12 cellular contexts compared by ENCODE assay signal in the genomic region with DNA sequence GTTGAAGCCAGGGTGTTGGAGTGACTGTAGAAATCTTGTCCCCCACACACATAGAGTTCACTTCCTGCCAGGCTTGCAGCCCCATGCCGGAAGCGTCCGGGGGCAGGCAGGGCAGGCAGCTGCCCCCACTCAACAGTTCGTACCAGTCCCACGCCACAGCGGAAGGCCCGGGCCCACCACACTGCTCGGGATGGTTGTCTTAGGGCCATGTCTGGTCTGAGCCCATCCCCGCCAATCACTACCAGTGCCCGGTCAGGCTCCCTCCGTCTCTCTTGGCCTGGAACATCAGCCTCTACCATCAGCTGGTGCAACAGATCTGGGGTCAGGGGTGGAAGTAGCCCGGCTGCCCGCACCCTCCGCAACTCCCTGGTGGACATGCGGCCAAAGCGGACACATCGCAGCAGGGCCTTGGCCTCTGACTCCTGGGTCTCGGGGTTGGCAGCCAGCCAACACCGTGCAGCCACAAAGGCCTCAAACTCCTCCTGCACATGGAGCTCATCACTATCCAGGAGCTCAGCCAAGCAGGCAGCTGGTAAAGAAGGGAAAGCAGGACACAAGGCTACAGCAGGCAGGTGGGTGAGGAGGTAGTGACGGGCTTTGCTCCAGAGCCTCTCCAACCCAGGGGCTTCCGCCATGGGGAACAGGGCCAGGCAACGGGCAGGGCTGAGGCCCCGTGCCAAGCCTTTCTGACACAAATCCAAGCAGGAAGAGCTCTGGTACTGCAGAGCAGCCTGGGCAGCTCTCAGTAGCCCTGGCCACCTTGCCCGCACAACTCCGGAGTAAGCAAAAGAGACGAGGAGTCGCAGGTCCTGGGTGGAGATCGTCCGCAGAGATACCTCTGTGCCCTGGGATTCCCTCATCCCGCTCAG. TPM values are rescaled to one million over a fixed set of nuclear protein-coding genes. Genes with fewer than 3 reads are reported as not detected.
DNase-seq lines count a peak whose midpoint lies in the region; ATAC-seq, FAIRE-seq and TF ChIP-seq lines count a peak whose summit lies in the region.
"Had no signal": no experiment of that assay in that cellular context is flagged by ENCODE, and none has a peak within 500 bp of the region (broad histone marks: within the 10 kb centered on the region; RNA-seq: fewer than 3 reads in every experiment).

No MANE protein-coding gene starts in this region.

- DNase-seq in GM12891 (ENCODE audit: insufficient read length, low spot score), result no peak
- peak; percentile 71 for DNase-seq in NCI-H446 treated with DMSO at 0.1 percent for 48 hours (lab: John Stamatoyannopoulos, UW)
- DNase-seq in colonic mucosa, result peak; percentile 58
- peak in 5 of 6 donors; percentile 41 to 70 (median 63) for DNase-seq in pancreas
- no peak for DNase-seq in GM13977 (ENCODE audit: low spot score)
- DNase-seq in effector CD4-positive, alpha-beta T cell, result no peak
- no peak for DNase-seq in GM10248 (ENCODE audit: extremely low spot score)
- DNase-seq: PC-9 had no signal

- H3K9ac ChIP-seq in colonic mucosa (ENCODE audit: low read depth in 2 of 2, low read length in 2 of 2), result no peak overlapping the region
- H3K9ac ChIP-seq: parathyroid adenoma had no signal

- POLR2A ChIA-PET in GM10248 (lab: Yijun Ruan, JAX), result interaction anchor here (1.4 kb wide), 1 partner anchor 25 kb away, joined by 4 read pairs; the partner anchor contains the start of genes APEX1 and OSGEP

- H3K4me1 ChIP-seq in colonic mucosa, result peaks cover 5% of the 10 kb centered on the region
- H3K4me1 ChIP-seq in pancreas, result no peaks in the 10 kb centered on the region
- H3K4me1 ChIP-seq: parathyroid adenoma had no signal

- in situ Hi-C loops in GM13977 (cut with MboI; ENCODE audit: low pct_unique_long_range_greater_than_20kb, low sequenced_read_pairs, unreplicated experiment), result no loop called here

- ATAC-seq in pancreas, result peak; percentile 51 to 79 (median 64)
- ATAC-seq in GM19395 (IDR thresholded peaks at IDR 0.05; ENCODE audit: unreplicated experiment), result no peak
- ATAC-seq: GM23338 had no signal

- TF ChIP-seq CTCF in colonic mucosa (IDR thresholded peaks at IDR 0.05) (no peak), pancreas (IDR thresholded peaks at IDR 0.05) (no peak), GM13977 (IDR thresholded peaks at IDR 0.05; ENCODE audit: extremely low read depth, insufficient read depth, missing control alignments) (no peak), GM10248 (IDR thresholded peaks at IDR 0.05; ENCODE audit: control extremely low read depth, extremely low read depth, low read depth, missing control alignments) (no peak)

- no peaks in the 10 kb centered on the region for H3K36me3 ChIP-seq in colonic mucosa
- H3K36me3 ChIP-seq in pancreas, result no peaks in the 10 kb centered on the region

- 64 to 71% methylated on average over 30 of the region's 30 CpGs for WGBS in pancreas, 2 donors

- peak; percentile 51 for FAIRE-seq in GM12891 (lab: Jason Lieb, UNC)
- no peak for FAIRE-seq in pancreas (lab: Jason Lieb, UNC)
- FAIRE-seq: endothelial cell of umbilical vein had no signal

- CTCF ChIA-PET in GM10248 (lab: Yijun Ruan, JAX), result interaction anchor here (4.2 kb wide), 1 partner anchor 15 kb away, joined by 40 read pairs; no protein-coding TSS in a partner anchor

- H3K27ac ChIP-seq in colonic mucosa, result no peak overlapping the region
- no peak overlapping the region for H3K27ac ChIP-seq in pancreas
- H3K27ac ChIP-seq: parathyroid adenoma, PC-9 had no signal

- TF ChIP-seq POLR2A in GM12891 (IDR thresholded peaks at IDR 0.05; ENCODE audit: low read depth, low read length), result no peak

- no peaks in the 10 kb centered on the region for H3K27me3 ChIP-seq in colonic mucosa
- no peaks in the 10 kb centered on the region for H3K27me3 ChIP-seq in pancreas

- no peak overlapping the region for H3K4me3 ChIP-seq in colonic mucosa
- no peak overlapping the region for H3K4me3 ChIP-seq in pancreas
- H3K4me3 ChIP-seq: GM23338, PC-9 had no signal

- H3K9me3 ChIP-seq in colonic mucosa, result no peaks in the 10 kb centered on the region
- H3K9me3 ChIP-seq in pancreas, result no peaks in the 10 kb centered on the region

- intact Hi-C loops in colonic mucosa (cut with DNase I), result no loop called here
- intact Hi-C loops in pancreas (cut with DNase I), result no loop called here

TF ChIP-seq in GM12891, 5 proteins besides CTCF, POLR2A, EP300 and RAD21:
- TF ChIP-seq POLR2AphosphoS5 (IDR thresholded peaks at IDR 0.05; ENCODE audit: low read depth, low read length), result no peak
- TF ChIP-seq PAX5 (IDR thresholded peaks at IDR 0.05; ENCODE audit: insufficient read depth, low read length, severe bottlenecking), result no peak
- TF ChIP-seq TAF1 (IDR thresholded peaks at IDR 0.05; ENCODE audit: low read depth, low read length), result no peak
- no peak for TF ChIP-seq POU2F2 (IDR thresholded peaks at IDR 0.05; ENCODE audit: low read depth, low read length)
- no peak for TF ChIP-seq SPI1 (IDR thresholded peaks at IDR 0.05; ENCODE audit: low read depth, low read length)

RNA-seq across cellular contexts. Expression of gene KLHL33, which starts 5.9 kb away (rescaled TPM):
- polyA plus RNA-seq in GM12891 (2012; ENCODE audit: low read depth, missing spikeins), result 0.09 TPM
- total RNA-seq in colonic mucosa (under 1 TPM; 0.05 TPM), pancreas (under 1 TPM; 0.08 to 0.34 (median 0.13) TPM)
- under 1 TPM; 0.12 to 0.15 TPM for polyA plus RNA-seq in pancreas
- total RNA-seq: endothelial cell of umbilical vein had no signal
- polyA plus RNA-seq: endothelial cell of umbilical vein had no signal

RNA-seq across cellular contexts. Expression of gene TEP1, which starts 16.7 kb away (rescaled TPM):
- polyA plus RNA-seq in GM12891 (2012; ENCODE audit: low read depth, missing spikeins), result 9.8 TPM
- total RNA-seq in colonic mucosa (10 to 100 TPM; 53.7 to 71.3 TPM), pancreas (10 to 100 TPM in 3 of 6 donors, 1 to 10 TPM in 3; 7.5 to 26.6 (median 9.6) TPM)
- 10 to 100 TPM; 13.3 to 14.8 TPM for polyA plus RNA-seq in pancreas

RNA-seq across cellular contexts. Expression of gene OSGEP, which starts 24.6 kb away (rescaled TPM):
- 30.6 TPM for polyA plus RNA-seq in GM12891 (2012; ENCODE audit: low read depth, missing spikeins)
- total RNA-seq in colonic mucosa, result 10 to 100 TPM; 26.9 to 42.0 TPM
- 10 to 100 TPM; 11.4 to 16.0 (median 13.9) TPM for total RNA-seq in pancreas
- polyA plus RNA-seq in pancreas, result 10 to 100 TPM; 41.2 to 69.8 TPM

RNA-seq across cellular contexts. Expression of gene APEX1, which starts 25.0 kb away (rescaled TPM):
- 248 TPM for polyA plus RNA-seq in GM12891 (2012; ENCODE audit: low read depth, missing spikeins)
- 100 to 1,000 TPM; 119 to 169 TPM for total RNA-seq in colonic mucosa
- total RNA-seq in pancreas, result 100 to 1,000 TPM in 1 of 6 donors, 10 to 100 TPM in 5; 50.9 to 107 (median 64.6) TPM
- polyA plus RNA-seq in pancreas, result 10 to 100 TPM; 53.9 to 88.2 TPM

RNA-seq across cellular contexts. Expression of gene PIP4P1, which starts 31.2 kb away (rescaled TPM):
- polyA plus RNA-seq in GM12891 (2012; ENCODE audit: low read depth, missing spikeins), result 25.7 TPM
- total RNA-seq in colonic mucosa (10 to 100 TPM; 30.3 to 54.6 TPM), pancreas (10 to 100 TPM in 5 of 6 donors, 1 to 10 TPM in 1; 8.9 to 20.5 (median 14.4) TPM)
- polyA plus RNA-seq in pancreas, result 10 to 100 TPM; 26.8 to 38.2 TPM

Comparison
In these comparisons a context has a peak if more than half of its experiments do, and no peak if none do; other contexts are left out.
1. DNase-seq: peak in NCI-H446 treated with DMSO at 0.1 percent for 48 hours (single experiment), colonic mucosa (single experiment) and pancreas (5 of 6); none in GM12891 (single experiment), GM13977 (single experiment), effector CD4-positive, alpha-beta T cell (single experiment) and GM10248 (single experiment).